ENCODE assay signal across 31 cellular contexts in the genomic region with DNA sequence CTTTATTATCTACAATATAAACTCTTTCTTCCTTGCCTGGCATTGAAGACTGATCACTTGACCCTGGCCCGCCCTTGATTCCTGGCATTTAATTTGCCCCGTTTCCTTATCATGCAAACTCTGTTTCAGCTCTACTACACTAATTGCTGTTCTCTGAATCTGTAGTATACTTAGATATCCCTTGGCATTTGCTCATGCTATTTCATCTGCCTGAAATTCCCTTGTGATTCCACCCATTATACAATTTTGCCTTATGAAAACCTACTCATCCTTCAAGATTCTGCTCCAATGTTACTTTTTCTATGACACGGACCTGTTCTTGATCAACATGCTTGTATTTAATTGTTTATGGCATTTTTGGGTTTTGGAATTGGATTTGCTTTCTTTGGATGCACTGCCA.
"Had no signal": no experiment of that assay in that cellular context is flagged by ENCODE, and none has a peak within 500 bp of the region (broad histone marks: within the 10 kb centered on the region; RNA-seq: fewer than 3 reads in every experiment).

No MANE protein-coding gene starts in this region.

- H3K9me3 ChIP-seq: adrenal gland, SJCRH30 had no signal

- H3K27ac Mint-ChIP-seq: activated CD4-positive, alpha-beta T cell treated with anti-CD3 and anti-CD28 coated beads, Interleukin-2, amount 10 ng/mL, durations not matched to agents 24 days and 14 days; activated CD8-positive, alpha-beta T cell treated with anti-CD3 and anti-CD28 coated beads for 36 hours; activated naive CD4-positive, alpha-beta T cell treated with anti-CD3 and anti-CD28 coated beads, Interleukin-2, amount 50 U/mL, for 24 hours; activated naive CD8-positive, alpha-beta T cell treated with anti-CD3 and anti-CD28 coated beads, Interleukin-2, amount 10 ng/mL, durations not matched to agents 7 days and 5 days; activated T-cell treated with anti-CD3 and anti-CD28 coated beads, Interleukin-2, amount 50 U/mL, for 72 hours; activated T-helper 17 cell treated with anti-CD3 and anti-CD28 coated beads, Interleukin-2, amount 50 U/mL, for 72 hours; brain had no signal

- H3K4me1 ChIP-seq: adrenal gland, SJCRH30 had no signal

- H3K36me3 Mint-ChIP-seq: activated naive CD4-positive, alpha-beta T cell treated with anti-CD3 and anti-CD28 coated beads, Interleukin-2, amount 50 U/mL, for 24 hours; activated naive CD8-positive, alpha-beta T cell treated with anti-CD3 and anti-CD28 coated beads, Interleukin-2, amount 10 ng/mL, durations not matched to agents 7 days and 5 days; brain had no signal

- H3K4me3 Mint-ChIP-seq: activated CD4-positive, alpha-beta T cell treated with anti-CD3 and anti-CD28 coated beads, Interleukin-2, amount 10 ng/mL, durations not matched to agents 24 days and 14 days; activated CD8-positive, alpha-beta T cell treated with anti-CD3 and anti-CD28 coated beads for 36 hours; activated naive CD4-positive, alpha-beta T cell treated with anti-CD3 and anti-CD28 coated beads, Interleukin-2, amount 50 U/mL, for 24 hours; activated naive CD8-positive, alpha-beta T cell treated with anti-CD3 and anti-CD28 coated beads, Interleukin-2, amount 10 ng/mL, durations not matched to agents 7 days and 5 days; activated T-cell treated with anti-CD3 and anti-CD28 coated beads, Interleukin-2, amount 50 U/mL, for 72 hours; activated T-helper 17 cell treated with anti-CD3 and anti-CD28 coated beads, Interleukin-2, amount 50 U/mL, for 72 hours; brain had no signal

- ATAC-seq: activated CD8-positive, alpha-beta T cell treated with anti-CD3 and anti-CD28 coated beads for 36 hours; activated T-cell treated with anti-CD3 and anti-CD28 coated beads, Interleukin-2, amount 50 U/mL, for 72 hours; activated T-helper 17 cell treated with anti-CD3 and anti-CD28 coated beads, Interleukin-2, amount 50 U/mL, for 72 hours; K562; Panc1 had no signal

- H3K27me3 ChIP-seq: adrenal gland, SJCRH30 had no signal

- H3K4me3 ChIP-seq: adrenal gland, K562, SJCRH30 had no signal

- H3K4me1 Mint-ChIP-seq: activated CD4-positive, alpha-beta T cell treated with anti-CD3 and anti-CD28 coated beads, Interleukin-2, amount 10 ng/mL, durations not matched to agents 24 days and 14 days; activated naive CD4-positive, alpha-beta T cell treated with anti-CD3 and anti-CD28 coated beads, Interleukin-2, amount 50 U/mL, for 24 hours; activated naive CD8-positive, alpha-beta T cell treated with anti-CD3 and anti-CD28 coated beads, Interleukin-2, amount 10 ng/mL, durations not matched to agents 7 days and 5 days; activated T-helper 17 cell treated with anti-CD3 and anti-CD28 coated beads, Interleukin-2, amount 50 U/mL, for 72 hours had no signal

- FAIRE-seq: K562 had no signal

- H3K27me3 Mint-ChIP-seq: activated CD4-positive, alpha-beta T cell treated with anti-CD3 and anti-CD28 coated beads, Interleukin-2, amount 10 ng/mL, durations not matched to agents 24 days and 14 days; activated CD8-positive, alpha-beta T cell treated with anti-CD3 and anti-CD28 coated beads for 36 hours; activated naive CD4-positive, alpha-beta T cell treated with anti-CD3 and anti-CD28 coated beads, Interleukin-2, amount 50 U/mL, for 24 hours; activated naive CD8-positive, alpha-beta T cell treated with anti-CD3 and anti-CD28 coated beads, Interleukin-2, amount 10 ng/mL, durations not matched to agents 7 days and 5 days; activated T-helper 17 cell treated with anti-CD3 and anti-CD28 coated beads, Interleukin-2, amount 50 U/mL, for 72 hours; brain had no signal

- H3K36me3 ChIP-seq: adrenal gland, SJCRH30 had no signal

- DNase-seq: activated CD4-positive, alpha-beta T cell treated with anti-CD3 and anti-CD28 coated beads, Interleukin-2, amount 10 ng/mL, durations not matched to agents 24 days and 14 days; activated CD4-positive, alpha-beta T cell treated with anti-CD3 and anti-CD28 coated beads, Interleukin-2, amount 50 U/mL, for 4 hours; activated CD8-positive, alpha-beta T cell treated with anti-CD3 and anti-CD28 coated beads for 36 hours; activated effector memory CD4-positive, alpha-beta T cell treated with anti-CD3 and anti-CD28 coated beads, Interleukin-2, amount 50 U/mL, for 16 hours; activated naive CD4-positive, alpha-beta T cell treated with Interleukin-2 at 50 U/mL for 16 hours; activated naive CD8-positive, alpha-beta T cell treated with anti-CD3 and anti-CD28 coated beads, Interleukin-2, amount 10 ng/mL, durations not matched to agents 7 days and 5 days; activated T-cell treated with anti-CD3 and anti-CD28 coated beads, Interleukin-2, amount 50 U/mL, for 1 hour; activated T-cell treated with anti-CD3 and anti-CD28 coated beads, Interleukin-2, amount 50 U/mL, for 72 hours; adrenal gland; central memory CD4-positive, alpha-beta T cell; Karpas-422; NCI-H1048; NCI-H1105 treated with DMSO at 0.1 percent for 48 hours; NCI-H1436; NCI-H1694; NCI-H1930; NCI-H2081 treated with DMSO at 0.1 percent for 48 hours; NCI-H226; NCI-H446 treated with DMSO at 0.1 percent for 48 hours; NCI-H524; NCI-H69; NCI-H82; SHP77; SJCRH30; SW 1271; T1000 had no signal

- H3K27ac ChIP-seq: adrenal gland, SJCRH30 had no signal
